In the genomic region with DNA sequence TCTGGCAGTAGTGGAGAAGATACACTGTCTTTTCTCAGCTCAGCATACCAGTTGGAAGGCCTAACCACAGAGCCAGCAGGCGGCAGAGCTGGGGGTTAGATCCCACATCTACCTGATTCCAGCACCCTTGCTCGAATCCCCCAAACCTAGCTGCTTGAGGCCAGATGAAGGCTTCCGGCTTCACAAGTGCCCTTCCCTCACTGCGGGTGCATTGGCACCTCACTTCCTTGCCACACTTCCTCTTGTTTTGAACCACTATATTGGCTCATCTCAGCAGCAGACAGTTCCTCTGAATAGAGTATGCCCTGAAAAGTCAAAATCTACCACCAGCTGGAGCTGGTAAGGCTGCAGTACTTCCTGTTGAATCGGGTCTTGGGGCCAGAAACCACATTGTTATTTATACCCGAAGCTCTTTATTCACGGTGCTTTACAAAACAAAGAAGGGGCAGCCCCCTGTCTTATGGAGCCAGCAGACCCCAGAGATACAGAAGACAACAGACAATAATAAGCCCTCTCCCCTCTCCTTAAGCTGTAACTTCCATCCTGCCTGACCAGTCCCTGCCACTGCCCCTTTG, we compare ENCODE assay signal across 7 cellular contexts.
A peak's percentile ranks its signal among the peaks of the same experiment; 100 is the strongest.
DNase-seq lines count a peak whose midpoint lies in the region; ATAC-seq, FAIRE-seq and TF ChIP-seq lines count a peak whose summit lies in the region.

No MANE protein-coding gene starts in this region.

- H4K20me1 ChIP-seq in H1 (replicated peaks in 1 of 2; ENCODE audit: control insufficient read depth in 1 of 2, insufficient read depth in 2 of 2, low read length in 2 of 2) = no peaks in the 10 kb centered on the region

- TF ChIP-seq RAD21 in H1 (IDR thresholded peaks at IDR 0.05 in 1 of 2, conservative IDR thresholded peaks at IDR 0.05 in 1 of 2; ENCODE audit: low read depth in 2 of 2, low read length in 2 of 2) = 0 out of 4 replicates have a peak, but pooled peaks of 1 of the 2 experiments have one; percentile 1

- WGBS in H1 (ENCODE audit: extremely low coverage in 1 of 2, insufficient coverage in 1 of 2, insufficient read length in 1 of 2, insufficient replicate concordance in 2 of 2, low coverage in 1 of 2, low lambda C conversion rate in 2 of 2, missing lambda C conversion rate in 1 of 2), 2 experiments = 38% methylated on average over 7 of the region's 7 CpGs; no CpG with 5 or more reads in 1 of the 2 experiments
- 57 to 81% (median 74%) methylated on average over 7 of the region's 7 CpGs for WGBS in small intestine, 3 donors

- TF ChIP-seq POLR2A in H1 (IDR thresholded peaks at IDR 0.05; ENCODE audit: control extremely low read depth in 1 of 2, low read depth in 2 of 2, low read length in 2 of 2) = no peak

- H3K4me1 ChIP-seq in H1 (replicated peaks in 1 of 4; ENCODE audit: control insufficient read depth in 3 of 4, insufficient read depth in 4 of 4, low read length in 3 of 4) (peaks cover 14 to 26% (median 21%) of the 10 kb centered on the region in 4 experiments), small intestine (ENCODE audit: control insufficient read depth in 2 of 2, insufficient read depth in 1 of 2, low read depth in 1 of 2, low read length in 1 of 2) (peaks cover 2% of the 10 kb centered on the region in 2 donors)

- H3K23me2 ChIP-seq in H1 (ENCODE audit: low read depth, low read length) = no peaks in the 10 kb centered on the region

- H2AFZ ChIP-seq in H1 (ENCODE audit: low read length) = 0 out of 2 replicates have a peak overlapping the region, but pooled peaks have one; percentile 47

- H3K56ac ChIP-seq in H1 (replicated peaks; ENCODE audit: insufficient read length, low read depth, low read length) = peak overlapping the region; percentile 20

- peak; percentile 56 to 58 for DNase-seq in activated CD4-positive, alpha-beta T cell treated with anti-CD3 and anti-CD28 coated beads for 4 hours
- DNase-seq in H1 (ENCODE audit: low read depth in 1 of 2, low spot score in 2 of 2) = no peak
- peak; percentile 54 for DNase-seq in small intestine
- DNase-seq in HTR-8/SVneo (ENCODE audit: insufficient read length, low spot score) = no peak
- no peak for DNase-seq in DMS53 (lab: John Stamatoyannopoulos, UW)

- POLR2A ChIA-PET in H1 (lab: Charles Lee; ENCODE audit: partially characterized antibody) = interaction anchor here (0.7 kb wide), 1 partner anchor 39 kb away, joined by 3 read pairs; no protein-coding TSS in a partner anchor

- peak overlapping the region; percentile 58 for H3K4ac ChIP-seq in H1 (replicated peaks; ENCODE audit: insufficient read length, low read depth, low read length)

- peak overlapping the region; percentile 94; the same call in 1 of the 2 replicates for H2BK5ac ChIP-seq in H1 (ENCODE audit: low read depth, low read length)

- H3K18ac ChIP-seq in H1 (ENCODE audit: extremely low read depth, low read length) = peak overlapping the region; percentile 89

- no peak overlapping the region for H3K14ac ChIP-seq in H1 (ENCODE audit: insufficient read length)

- H4K8ac ChIP-seq in H1 (ENCODE audit: extremely low read depth, insufficient read depth, low read length) = no peak overlapping the region

- peak overlapping the region; percentile 26 to 58 for H3K4me2 ChIP-seq in H1 (ENCODE audit: insufficient read depth in 1 of 2, low read depth in 2 of 2, low read length in 2 of 2)

- H3K4me3 ChIP-seq in H1 (ENCODE audit: extremely low read depth in 1 of 4, insufficient read depth in 2 of 4, low read depth in 3 of 4, low read length in 4 of 4) (peak overlapping the region in 1 of 4 experiments; percentile 1; a peak in 2 of 8 replicates), small intestine (ENCODE audit: low read depth in 1 of 2, low read length in 2 of 2) (no peak overlapping the region)

- FAIRE-seq in H1 (lab: Jason Lieb, UNC) (no peak), small intestine (lab: Jason Lieb, UNC) (no peak), HTR-8/SVneo (lab: Jason Lieb, UNC) (no peak)

- H3K27ac ChIP-seq in H1 (ENCODE audit: low read depth, low read length) = peak overlapping the region; percentile 36; the same call in 1 of the 2 replicates
- peak overlapping the region in 1 of 2 donors; percentile 41 for H3K27ac ChIP-seq in small intestine (ENCODE audit: low read depth in 1 of 2, low read length in 1 of 2)

- H3K79me2 ChIP-seq in H1 (ENCODE audit: control insufficient read depth in 1 of 2, insufficient read depth in 2 of 2, low read length in 2 of 2) = no peaks in the 10 kb centered on the region

- H3K36me3 ChIP-seq in H1 (ENCODE audit: control insufficient read depth in 2 of 4, insufficient read depth in 4 of 4, low read length in 3 of 4) (no peaks in the 10 kb centered on the region), small intestine (ENCODE audit: control insufficient read depth in 2 of 2, insufficient read depth in 2 of 2, low read length in 2 of 2) (no peaks in the 10 kb centered on the region)

- H2BK120ac ChIP-seq in H1 (replicated peaks; ENCODE audit: low read depth, low read length) = peak overlapping the region; percentile 68

- peak overlapping the region; percentile 98; the same call in 1 of the 2 replicates for H2BK20ac ChIP-seq in H1 (ENCODE audit: low read length)

- H3K9ac ChIP-seq in H1 (replicated peaks in 1 of 4; ENCODE audit: extremely low read depth in 1 of 4, low read depth in 3 of 4, low read length in 3 of 4) = no peak overlapping the region

- TF ChIP-seq EP300 in H1 (IDR thresholded peaks at IDR 0.05; ENCODE audit: borderline replicate concordance in 1 of 2, low read depth in 2 of 2, low read length in 2 of 2) = no peak

- H2BK12ac ChIP-seq in H1 (ENCODE audit: low read depth, low read length) = peak overlapping the region; percentile 85

- no peak overlapping the region; the same call in 1 of the 2 replicates for H2AK5ac ChIP-seq in H1 (ENCODE audit: low read depth, low read length)

- peak overlapping the region; percentile 94 for H4K91ac ChIP-seq in H1 (replicated peaks; ENCODE audit: insufficient read length, low read length)

- H2BK15ac ChIP-seq in H1 (ENCODE audit: low read length) = peak overlapping the region; percentile 67; the same call in 1 of the 2 replicates

- no peaks in the 10 kb centered on the region for H3K27me3 ChIP-seq in H1 (replicated peaks in 1 of 4; ENCODE audit: control insufficient read depth in 3 of 4, extremely low read depth in 1 of 4, insufficient read depth in 3 of 4, low read length in 3 of 4)
- no peaks in the 10 kb centered on the region for H3K27me3 ChIP-seq in small intestine (ENCODE audit: control insufficient read depth in 2 of 2, insufficient read depth in 2 of 2, low read length in 2 of 2)

- CTCF ChIA-PET in H1 (lab: Charles Lee; ENCODE audit: partially characterized antibody) = interaction anchor here (0.5 to 2.4 kb wide), 7 partner anchors 18 to 543 kb away, joined by 3 to 9 read pairs (median 4); a partner anchor contains a TSS

- H3K23ac ChIP-seq in H1 (ENCODE audit: insufficient read length) = no peak overlapping the region

- TF ChIP-seq CTCF in H1 (IDR thresholded peaks at IDR 0.05; ENCODE audit: control extremely low read depth in 1 of 3, insufficient read depth in 1 of 3, low read depth in 1 of 3, low read length in 3 of 3) = no peak

- H3K79me1 ChIP-seq in H1 (ENCODE audit: low read depth, low read length) = no peaks in the 10 kb centered on the region

- H3K9me3 ChIP-seq in H1 (ENCODE audit: insufficient read depth in 2 of 2, low read depth in 1 of 2, low read length in 1 of 2) (no peaks in the 10 kb centered on the region), small intestine (ENCODE audit: control insufficient read depth, low read depth) (no peaks in the 10 kb centered on the region)

- peak overlapping the region; percentile 51 for H4K5ac ChIP-seq in H1 (ENCODE audit: insufficient read length, low read depth, low read length)

- ATAC-seq in GM19463 (IDR thresholded peaks at IDR 0.05; ENCODE audit: unreplicated experiment) (peak; percentile 63), HG03520 (IDR thresholded peaks at IDR 0.05; ENCODE audit: unreplicated experiment) (peak; percentile 64)

TF ChIP-seq in H1, 55 proteins besides CTCF, POLR2A, EP300 and RAD21 (continues in another document):
- TF ChIP-seq YY1 (IDR thresholded peaks at IDR 0.05; ENCODE audit: low read depth, low read length) = no peak
- TF ChIP-seq TBP (IDR thresholded peaks at IDR 0.05; ENCODE audit: low read depth, low read length) = no peak
- no peak for TF ChIP-seq EGR1 (IDR thresholded peaks at IDR 0.05; ENCODE audit: borderline replicate concordance, low read depth, low read length)
- no peak for TF ChIP-seq FOSL1 (IDR thresholded peaks at IDR 0.05; ENCODE audit: insufficient read depth, low read depth, low read length)
- peak; percentile 42 for TF ChIP-seq CTBP2 (IDR thresholded peaks at IDR 0.05; ENCODE audit: borderline replicate concordance, insufficient read depth, insufficient read length, low read length)

Comparison
In these comparisons a context has a peak if more than half of its experiments do, and no peak if none do; other contexts are left out.
1. DNase-seq: peak in activated CD4-positive, alpha-beta T cell treated with anti-CD3 and anti-CD28 coated beads for 4 hours (2 of 2) and small intestine (single experiment); none in H1 (0 of 2), HTR-8/SVneo (single experiment) and DMS53 (single experiment).